9 cellular contexts compared by ENCODE assay signal in the genomic region with DNA sequence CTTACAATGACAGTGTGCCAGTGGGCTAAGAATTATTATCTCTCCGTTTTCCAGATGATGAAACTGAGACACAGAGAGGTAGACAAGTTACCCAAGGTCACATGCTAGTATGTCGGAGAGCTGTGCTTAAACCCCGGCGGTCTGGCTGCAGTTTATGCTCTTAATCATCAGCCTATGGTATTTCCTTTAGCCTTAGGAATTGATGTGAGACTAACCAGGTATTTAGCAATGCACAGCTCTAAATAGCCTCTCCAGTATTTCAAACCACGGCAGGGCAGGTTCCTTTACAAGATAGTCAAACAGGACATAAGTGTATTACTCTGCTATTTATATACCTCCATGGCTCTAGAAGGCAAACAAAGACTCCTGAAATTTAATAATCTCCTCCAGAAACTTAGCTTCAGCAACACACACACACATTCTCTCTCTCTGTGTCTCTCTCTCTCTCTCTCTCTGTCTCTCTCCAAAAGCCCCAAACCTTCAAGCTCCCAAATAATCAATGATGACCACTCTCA.
DNase-seq lines count a peak whose midpoint lies in the region; ATAC-seq, FAIRE-seq and TF ChIP-seq lines count a peak whose summit lies in the region.
"Had no signal": no experiment of that assay in that cellular context is flagged by ENCODE, and none has a peak within 500 bp of the region (broad histone marks: within the 10 kb centered on the region; RNA-seq: fewer than 3 reads in every experiment).

No MANE protein-coding gene starts in this region.

- peak overlapping the region; percentile 73 for H3K27ac ChIP-seq in mesenchymal stem cell (ENCODE audit: low read length, poor library complexity, severe bottlenecking)

- TF ChIP-seq POLR2A in GM12892 (IDR thresholded peaks at IDR 0.05; ENCODE audit: low read depth, low read length) = no peak

- no peak overlapping the region for H3K14ac ChIP-seq in mesenchymal stem cell (ENCODE audit: low read length in 2 of 2)

- DNase-seq in COLO829 (ENCODE audit: low spot score) = peak; percentile 74
- peak; percentile 91 for DNase-seq in adipocyte (ENCODE audit: low read depth)
- DNase-seq in mesenchymal stem cell = peak; percentile 94
- no peak for DNase-seq in NCI-H748 treated with DMSO at 0.1 percent for 48 hours (lab: John Stamatoyannopoulos, UW)
- no peak for DNase-seq in activated CD4-positive, alpha-beta T cell treated with anti-CD3 and anti-CD28 coated beads, Interleukin-2, amount 50 U/mL, for 48 hours
- DNase-seq in GM12892 (ENCODE audit: insufficient read length) = no peak

- H3K4me3 ChIP-seq in Loucy (ENCODE audit: low read length, poor library complexity, severe bottlenecking) (no peak overlapping the region), adipocyte (ENCODE audit: low read length) (no peak overlapping the region), mesenchymal stem cell (ENCODE audit: insufficient read depth in 1 of 2, low read depth in 1 of 2, low read length in 2 of 2) (no peak overlapping the region)

- no peak overlapping the region for H3K23ac ChIP-seq in mesenchymal stem cell (ENCODE audit: low read length in 2 of 2)

- H3K36me3 ChIP-seq in Loucy (ENCODE audit: insufficient read depth, low read length) = no peaks in the 10 kb centered on the region
- no peaks in the 10 kb centered on the region for H3K36me3 ChIP-seq in adipocyte (ENCODE audit: control insufficient read depth, insufficient read depth, low read length, severe bottlenecking)
- no peaks in the 10 kb centered on the region for H3K36me3 ChIP-seq in mesenchymal stem cell (ENCODE audit: control insufficient read depth in 1 of 2, insufficient read depth in 2 of 2, low read depth in 1 of 2, low read length in 2 of 2)

- peak overlapping the region; percentile 3 for H3K4me2 ChIP-seq in Loucy (ENCODE audit: low read depth, low read length, poor library complexity, severe bottlenecking)
- peak overlapping the region; percentile 31 for H3K4me2 ChIP-seq in mesenchymal stem cell (ENCODE audit: low read length, poor library complexity, severe bottlenecking)

- H3K4me1 ChIP-seq in Loucy (ENCODE audit: insufficient read depth, low read length, poor library complexity, severe bottlenecking) = peaks cover 41% of the 10 kb centered on the region
- H3K4me1 ChIP-seq in adipocyte (ENCODE audit: control insufficient read depth, insufficient read depth, low read length) = peaks cover 49% of the 10 kb centered on the region
- peaks cover 9% of the 10 kb centered on the region for H3K4me1 ChIP-seq in mesenchymal stem cell (ENCODE audit: control insufficient read depth, insufficient read depth, low read depth, low read length)

- WGBS in mesenchymal stem cell = 0% methylated on average over 5 of the region's 5 CpGs

- H2BK120ac ChIP-seq in mesenchymal stem cell (ENCODE audit: low read depth, low read length) = no peak overlapping the region

- no peaks in the 10 kb centered on the region for H3K79me1 ChIP-seq in mesenchymal stem cell (replicated peaks; ENCODE audit: low read length, poor library complexity, severe bottlenecking)

- H4K20me1 ChIP-seq in Loucy (ENCODE audit: insufficient read depth, low read length, poor library complexity, severe bottlenecking) = no peaks in the 10 kb centered on the region

- H2AFZ ChIP-seq in Loucy (ENCODE audit: low read length) (peak overlapping the region; percentile 53), mesenchymal stem cell (ENCODE audit: low read depth, low read length) (no peak overlapping the region)

- TF ChIP-seq CTCF in Loucy (conservative IDR thresholded peaks at IDR 0.05; ENCODE audit: low read length) = no peak

- H4K91ac ChIP-seq in mesenchymal stem cell (ENCODE audit: low read length) = no peak overlapping the region

- no peak overlapping the region for H2BK5ac ChIP-seq in mesenchymal stem cell (ENCODE audit: low read depth, low read length, poor library complexity, severe bottlenecking)

- H2BK12ac ChIP-seq in mesenchymal stem cell (ENCODE audit: low read length in 2 of 2) = no peak overlapping the region

- no peaks in the 10 kb centered on the region for H3K9me2 ChIP-seq in Loucy (replicated peaks; ENCODE audit: low read depth, low read length)

- no peak overlapping the region for H3K4ac ChIP-seq in mesenchymal stem cell (ENCODE audit: low read depth in 1 of 2, low read length in 2 of 2)

- no peak overlapping the region for H2BK15ac ChIP-seq in mesenchymal stem cell (ENCODE audit: low read depth, poor library complexity, severe bottlenecking)

- H3F3A ChIP-seq in Loucy (ENCODE audit: low read depth) = no peaks in the 10 kb centered on the region

- no peak overlapping the region for H2AK5ac ChIP-seq in mesenchymal stem cell (ENCODE audit: low read length, severe bottlenecking)

- H3K9me3 ChIP-seq in Loucy (ENCODE audit: insufficient read depth, low read depth, low read length) (no peaks in the 10 kb centered on the region), adipocyte (ENCODE audit: control insufficient read depth, low read length) (no peaks in the 10 kb centered on the region), mesenchymal stem cell (ENCODE audit: control insufficient read depth, low read length) (no peaks in the 10 kb centered on the region)

- H3K9ac ChIP-seq in Loucy (ENCODE audit: low read depth, low read length, poor library complexity, severe bottlenecking) (peak overlapping the region; percentile 37), adipocyte (ENCODE audit: low read length) (no peak overlapping the region), mesenchymal stem cell (ENCODE audit: low read length) (no peak overlapping the region)

- no peak for ATAC-seq in GM21515 (IDR thresholded peaks at IDR 0.05; ENCODE audit: unreplicated experiment)
- ATAC-seq: stimulated activated effector memory CD8-positive, alpha-beta T cell treated with anti-CD3 and anti-CD28 coated beads, Interleukin-12 subunit alpha, Interleukin-12 subunit beta, amount 100 ng/mL, for 72 hours had no signal

- H3K79me2 ChIP-seq in Loucy (ENCODE audit: insufficient read depth, low read length) = no peaks in the 10 kb centered on the region

- FAIRE-seq in GM12892 (lab: Jason Lieb, UNC) = no peak

- H3K27me3 ChIP-seq in Loucy (ENCODE audit: insufficient read depth, low read length, poor library complexity, severe bottlenecking) (no peaks in the 10 kb centered on the region), adipocyte (replicated peaks; ENCODE audit: control insufficient read depth, insufficient read depth, low read length) (no peaks in the 10 kb centered on the region), mesenchymal stem cell (ENCODE audit: control insufficient read depth in 1 of 2, insufficient read depth in 1 of 2, low read length in 2 of 2) (no peaks in the 10 kb centered on the region)

- no peak overlapping the region for H4K8ac ChIP-seq in mesenchymal stem cell (ENCODE audit: low read length)

- H3K18ac ChIP-seq in mesenchymal stem cell (ENCODE audit: low read depth in 1 of 2, low read length in 2 of 2) = peak overlapping the region in 1 of 2 experiments; percentile 43

Comparison
In these comparisons a context has a peak if more than half of its experiments do, and no peak if none do; other contexts are left out.
1. DNase-seq: peak in COLO829 (single experiment), adipocyte (single experiment) and mesenchymal stem cell (single experiment); none in NCI-H748 treated with DMSO at 0.1 percent for 48 hours (single experiment), activated CD4-positive, alpha-beta T cell treated with anti-CD3 and anti-CD28 coated beads, Interleukin-2, amount 50 U/mL, for 48 hours (0 of 2) and GM12892 (single experiment).